ENCODE assay signal across 8 cellular contexts in genomic region chr15:58748040-58748786, GRCh38.
A peak's percentile ranks its signal among the peaks of the same experiment; 100 is the strongest.
DNase-seq lines count a peak whose midpoint lies in the region; ATAC-seq and TF ChIP-seq lines count a peak whose summit lies in the region.

No MANE protein-coding gene starts in this region.

- peaks cover 48% of the 10 kb centered on the region for H3K4me1 Mint-ChIP-seq in activated naive CD8-positive, alpha-beta T cell (ENCODE audit: low read depth)

- H3K27me3 Mint-ChIP-seq in activated naive CD8-positive, alpha-beta T cell: no peaks in the 10 kb centered on the region

- peak overlapping the region; percentile 98 for H3K4me3 Mint-ChIP-seq in activated naive CD8-positive, alpha-beta T cell

- no peaks in the 10 kb centered on the region for H3K9me3 Mint-ChIP-seq in activated naive CD8-positive, alpha-beta T cell (ENCODE audit: low read depth)

- peak overlapping the region; percentile 53; the same call in 1 of the 2 replicates for H2AFZ ChIP-seq in KMS-11 (ENCODE audit: low read depth)

- peak; percentile 12 for ATAC-seq in GM18511 (IDR thresholded peaks at IDR 0.05; ENCODE audit: unreplicated experiment)

- H3K27me3 ChIP-seq in KMS-11 (ENCODE audit: insufficient read depth, low read depth): no peaks in the 10 kb centered on the region

- H3K36me3 ChIP-seq in KMS-11 (ENCODE audit: insufficient read depth): no peaks in the 10 kb centered on the region

- no peaks in the 10 kb centered on the region for H3K36me3 Mint-ChIP-seq in activated naive CD8-positive, alpha-beta T cell

- H3K27ac ChIP-seq in KMS-11: peak overlapping the region; percentile 69

- DNase-seq in inferior parietal cortex (ENCODE audit: extremely low spot score) (peak; percentile 39), amygdala (lab: John Stamatoyannopoulos, UW) (no peak), NCI-H1694 treated with DMSO at 0.1 percent for 48 hours (lab: John Stamatoyannopoulos, UW) (no peak), epidermal melanocyte (ENCODE audit: insufficient read length, low spot score) (no peak)
- DNase-seq in stimulated activated CD4-positive, alpha-beta T cell treated with anti-CD3 and anti-CD28 coated beads, Interleukin-4, amount 100 ng/mL, for 24 hours: peak; percentile 51

- no peaks in the 10 kb centered on the region for H4K20me1 ChIP-seq in KMS-11 (ENCODE audit: insufficient read depth)

- H3K4me1 ChIP-seq in KMS-11 (ENCODE audit: low read depth, poor library complexity, severe bottlenecking): peaks cover 41% of the 10 kb centered on the region

- no peak for TF ChIP-seq CTCF in KMS-11 (conservative IDR thresholded peaks at IDR 0.05; ENCODE audit: low read depth, low read length)

- peak overlapping the region; percentile 87 for H3K27ac Mint-ChIP-seq in activated naive CD8-positive, alpha-beta T cell

- H3K4me2 ChIP-seq in KMS-11: peak overlapping the region; percentile 68

- peaks cover 58% of the 10 kb centered on the region for H3K79me2 ChIP-seq in KMS-11 (ENCODE audit: insufficient read depth, low read depth)

- peak overlapping the region; percentile 62 for H3K9ac ChIP-seq in KMS-11

- no peak overlapping the region for H3K4me3 ChIP-seq in KMS-11 (IDR thresholded peaks at IDR 0.05; ENCODE audit: insufficient read depth, low read depth, low read length)

Comparison
In these comparisons a context has a peak if more than half of its experiments do, and no peak if none do; other contexts are left out.
1. DNase-seq: peak in inferior parietal cortex (single experiment) and stimulated activated CD4-positive, alpha-beta T cell treated with anti-CD3 and anti-CD28 coated beads, Interleukin-4, amount 100 ng/mL, for 24 hours (single experiment); none in amygdala (0 of 56), NCI-H1694 treated with DMSO at 0.1 percent for 48 hours (single experiment) and epidermal melanocyte (single experiment).